1 cellular context compared by ENCODE assay signal in the genomic region with DNA sequence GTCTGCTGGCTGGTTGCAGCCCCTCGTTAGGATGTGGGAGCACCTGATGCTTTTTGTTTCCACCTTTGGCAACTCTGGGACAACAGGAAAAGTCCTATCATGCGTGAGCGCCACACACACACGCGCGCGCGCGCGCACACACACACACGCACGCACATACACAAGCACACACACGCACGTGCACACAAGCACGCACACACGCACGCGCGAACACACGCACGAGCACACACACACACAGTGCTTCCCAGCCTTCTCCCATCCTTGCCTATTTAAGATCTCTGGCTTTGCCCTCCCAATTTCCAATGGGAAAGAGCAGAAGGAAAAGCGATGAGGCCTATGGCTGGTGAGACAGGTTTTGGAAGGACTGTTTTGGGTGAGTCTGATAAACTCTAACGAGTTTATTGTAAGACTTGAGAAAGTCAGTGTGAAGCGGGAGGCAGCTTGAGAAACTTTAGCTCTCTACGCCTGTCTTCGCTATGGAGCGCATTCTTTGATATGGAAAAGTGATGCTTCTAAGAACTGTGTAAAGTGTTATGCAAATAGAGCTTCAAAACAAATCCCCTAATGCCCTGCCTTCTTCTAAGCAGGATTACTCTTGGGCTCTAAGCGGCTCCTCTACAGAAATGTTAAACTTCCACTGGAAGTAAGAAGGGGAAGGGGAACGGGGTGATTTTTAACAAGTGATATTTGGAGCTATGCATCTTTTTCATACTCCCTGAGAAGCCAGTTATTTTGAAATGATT.
TF ChIP-seq lines count a peak whose summit lies in the region.

No MANE protein-coding gene starts in this region.

TF ChIP-seq in GM12878, 131 proteins besides CTCF, POLR2A, EP300 and RAD21:
- TF ChIP-seq, protein P1, sequence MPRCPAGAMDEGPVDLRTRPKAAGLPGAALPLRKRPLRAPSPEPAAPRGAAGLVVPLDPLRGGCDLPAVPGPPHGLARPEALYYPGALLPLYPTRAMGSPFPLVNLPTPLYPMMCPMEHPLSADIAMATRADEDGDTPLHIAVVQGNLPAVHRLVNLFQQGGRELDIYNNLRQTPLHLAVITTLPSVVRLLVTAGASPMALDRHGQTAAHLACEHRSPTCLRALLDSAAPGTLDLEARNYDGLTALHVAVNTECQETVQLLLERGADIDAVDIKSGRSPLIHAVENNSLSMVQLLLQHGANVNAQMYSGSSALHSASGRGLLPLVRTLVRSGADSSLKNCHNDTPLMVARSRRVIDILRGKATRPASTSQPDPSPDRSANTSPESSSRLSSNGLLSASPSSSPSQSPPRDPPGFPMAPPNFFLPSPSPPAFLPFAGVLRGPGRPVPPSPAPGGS (IDR thresholded peaks at IDR 0.05; ENCODE audit: borderline replicate concordance, insufficient read depth, low read depth, low read length, poor library complexity, severe bottlenecking) = peak; percentile 30
- no peak for TF ChIP-seq MTA3 (IDR thresholded peaks at IDR 0.05; ENCODE audit: borderline replicate concordance, low read length)
- TF ChIP-seq SRF (IDR thresholded peaks at IDR 0.05; ENCODE audit: low read depth in 2 of 2, low read length in 2 of 2) = no peak
